ENCODE assay signal across 9 cellular contexts in genomic region chr12:55797068-55797467, GRCh38. TPM values are rescaled to one million over a fixed set of nuclear protein-coding genes. Genes with fewer than 3 reads are reported as not detected.
A peak's percentile ranks its signal among the peaks of the same experiment; 100 is the strongest.
DNase-seq lines count a peak whose midpoint lies in the region; ATAC-seq and TF ChIP-seq lines count a peak whose summit lies in the region.
"Had no signal": no experiment of that assay in that cellular context is flagged by ENCODE, and none has a peak within 500 bp of the region (broad histone marks: within the 10 kb centered on the region; RNA-seq: fewer than 3 reads in every experiment).

No MANE protein-coding gene starts in this region.

- H3K9me3 ChIP-seq in NT2/D1 (ENCODE audit: insufficient read depth, low read length) (no peaks in the 10 kb centered on the region), fibroblast of lung (ENCODE audit: control insufficient read depth, insufficient read depth, low read depth, low read length) (no peaks in the 10 kb centered on the region), parathyroid adenoma (ENCODE audit: control insufficient read depth, low read length) (no peaks in the 10 kb centered on the region)

- H3K36me3 ChIP-seq in NT2/D1 (ENCODE audit: insufficient read depth, insufficient read length, low read length) (peaks cover 89% of the 10 kb centered on the region), fibroblast of lung (ENCODE audit: control insufficient read depth, insufficient read depth, low read length) (peaks cover 10% of the 10 kb centered on the region), parathyroid adenoma (ENCODE audit: control insufficient read depth, insufficient read depth, low read length) (no peaks in the 10 kb centered on the region)

- H3K27me3 ChIP-seq in NT2/D1 (ENCODE audit: insufficient read depth, insufficient read length) = no peaks in the 10 kb centered on the region
- H3K27me3 ChIP-seq in fibroblast of lung (ENCODE audit: control insufficient read depth, insufficient read depth, low read length) = no peaks in the 10 kb centered on the region
- no peaks in the 10 kb centered on the region for H3K27me3 ChIP-seq in parathyroid adenoma (ENCODE audit: control insufficient read depth, insufficient read depth, low read length)

- H3K4me3 ChIP-seq in AG10803 (ENCODE audit: low read length) (no peak overlapping the region), NT2/D1 (ENCODE audit: insufficient read length, low read depth) (no peak overlapping the region), fibroblast of lung (replicated peaks in 1 of 4; ENCODE audit: control extremely low read depth in 1 of 4, insufficient read depth in 1 of 4, low read depth in 3 of 4, low read length in 4 of 4) (no peak overlapping the region), parathyroid adenoma (ENCODE audit: low read depth, low read length) (no peak overlapping the region)

- in situ Hi-C loops in GM13977 (cut with MboI; ENCODE audit: low pct_unique_long_range_greater_than_20kb, low sequenced_read_pairs, unreplicated experiment) = no loop called here

- ATAC-seq in HG03342 (IDR thresholded peaks at IDR 0.05; ENCODE audit: unreplicated experiment) = no peak

- H2AFZ ChIP-seq in fibroblast of lung (ENCODE audit: low read length) (no peak overlapping the region), parathyroid adenoma (no peak overlapping the region)

- H3K9ac ChIP-seq in NT2/D1 (ENCODE audit: insufficient read length, low read depth) (no peak overlapping the region), fibroblast of lung (ENCODE audit: insufficient read depth, low read length) (no peak overlapping the region), parathyroid adenoma (no peak overlapping the region)

- DNase-seq in AG10803 (ENCODE audit: low read depth) (peak; percentile 60), GM13977 (ENCODE audit: low spot score) (no peak), NT2/D1 (ENCODE audit: low read depth, low spot score) (peak; percentile 30), fibroblast of lung (ENCODE audit: low read depth in 2 of 2) (peak; percentile 39 to 71), RWPE1 (ENCODE audit: low spot score) (no peak)
- no peak for DNase-seq in NK-92 treated with Interleukin-12 subunit alpha and Interleukin-12 subunit beta, amount 100 ng/mL, for 24 hours (lab: John Stamatoyannopoulos, UW)

- TF ChIP-seq CTCF in AG10803 (conservative IDR thresholded peaks at IDR 0.05; ENCODE audit: low read length) (peak; percentile 60), GM13977 (IDR thresholded peaks at IDR 0.05; ENCODE audit: extremely low read depth, insufficient read depth, missing control alignments) (peak; percentile 35), fibroblast of lung (conservative IDR thresholded peaks at IDR 0.05 in 1 of 2, IDR thresholded peaks at IDR 0.05 in 1 of 2; ENCODE audit: low read depth in 1 of 2, low read length in 2 of 2) (peak; percentile 67 to 69), parathyroid adenoma (IDR thresholded peaks at IDR 0.05) (peak; percentile 43), RWPE1 (conservative IDR thresholded peaks at IDR 0.05; ENCODE audit: low read depth) (no peak)

- H3K4me2 ChIP-seq in fibroblast of lung (ENCODE audit: extremely low read depth, insufficient read depth, low read length) (no peak overlapping the region), parathyroid adenoma (ENCODE audit: low read length) (no peak overlapping the region)

- H3K79me2 ChIP-seq in fibroblast of lung (ENCODE audit: control insufficient read depth, insufficient read depth, low read length) = peaks cover 4% of the 10 kb centered on the region
- H3K79me2 ChIP-seq in parathyroid adenoma = peaks cover 19% of the 10 kb centered on the region

- H4K20me1 ChIP-seq in fibroblast of lung (ENCODE audit: control insufficient read depth, extremely low read depth, insufficient read depth, low read length) = no peaks in the 10 kb centered on the region

- CTCF ChIA-PET in RWPE1 (lab: Yijun Ruan, JAX) = no interaction called here

- H3K4me1 ChIP-seq in NT2/D1 (ENCODE audit: insufficient read depth, insufficient read length) = no peaks in the 10 kb centered on the region
- no peaks in the 10 kb centered on the region for H3K4me1 ChIP-seq in fibroblast of lung (ENCODE audit: control insufficient read depth, extremely low read depth, insufficient read depth, low read length)
- H3K4me1 ChIP-seq in parathyroid adenoma = no peaks in the 10 kb centered on the region

- POLR2A ChIA-PET in RWPE1 (lab: Yijun Ruan, JAX; ENCODE audit: low non-redundant PET) = no interaction called here

- H3K27ac ChIP-seq in fibroblast of lung (ENCODE audit: insufficient read depth, low read length) = no peak overlapping the region
- no peak overlapping the region for H3K27ac ChIP-seq in parathyroid adenoma
- H3K27ac ChIP-seq in RWPE1 = no peak overlapping the region
- H3K27ac ChIP-seq: epithelial cell of prostate had no signal

RNA-seq across cellular contexts. Expression of gene SARNP, which starts 20.5 kb away (rescaled TPM):
- 83.0 and 88.5 TPM in 2 replicates for total RNA-seq in fibroblast of lung
- 172 and 183 TPM in 2 replicates for polyA plus RNA-seq in fibroblast of lung
- 129 and 130 TPM in 2 replicates for polyA plus RNA-seq in fibroblast of lung (2012)
- polyA minus RNA-seq in fibroblast of lung (ENCODE audit: low replicate concordance) = 4.5 and 10.6 TPM in 2 replicates

RNA-seq across cellular contexts. Expression of gene ORMDL2, which starts 20.8 kb away (rescaled TPM):
- total RNA-seq in fibroblast of lung = 15.7 and 26.9 TPM in 2 replicates
- 54.5 and 60.6 TPM in 2 replicates for polyA plus RNA-seq in fibroblast of lung
- polyA plus RNA-seq in fibroblast of lung (2012) = 77.1 and 86.5 TPM in 2 replicates
- polyA minus RNA-seq in fibroblast of lung (ENCODE audit: low replicate concordance) = 126 and 177 TPM in 2 replicates

RNA-seq across cellular contexts. Expression of gene DNAJC14, which starts 32.3 kb away (rescaled TPM):
- 56.0 and 66.7 TPM in 2 replicates for total RNA-seq in fibroblast of lung
- polyA plus RNA-seq in fibroblast of lung = 11.5 and 12.2 TPM in 2 replicates
- polyA plus RNA-seq in fibroblast of lung (2012) = 23.9 and 25.1 TPM in 2 replicates
- 41.8 and 55.5 TPM in 2 replicates for polyA minus RNA-seq in fibroblast of lung (ENCODE audit: low replicate concordance)

RNA-seq across cellular contexts. Expression of gene MMP19, which starts 45.7 kb away (rescaled TPM):
- 3.3 and 7.1 TPM in 2 replicates for total RNA-seq in fibroblast of lung
- polyA plus RNA-seq in fibroblast of lung = 18.3 and 21.8 TPM in 2 replicates
- polyA plus RNA-seq in fibroblast of lung (2012) = 16.5 and 17.7 TPM in 2 replicates
- polyA minus RNA-seq in fibroblast of lung (ENCODE audit: low replicate concordance) = 10.8 and 18.7 TPM in 2 replicates

RNA-seq across cellular contexts. Expression of gene GDF11, which starts 54.1 kb away (rescaled TPM):
- total RNA-seq in fibroblast of lung = 3.1 and 4.3 TPM in 2 replicates
- polyA plus RNA-seq in fibroblast of lung = 9.4 and 11.1 TPM in 2 replicates
- 19.1 and 23.6 TPM in 2 replicates for polyA plus RNA-seq in fibroblast of lung (2012)
- 27.3 and 38.4 TPM in 2 replicates for polyA minus RNA-seq in fibroblast of lung (ENCODE audit: low replicate concordance)

Comparison
In these comparisons a context has a peak if more than half of its experiments do, and no peak if none do; other contexts are left out.
1. DNase-seq: peak in AG10803 (single experiment), NT2/D1 (single experiment) and fibroblast of lung (2 of 2); none in GM13977 (single experiment), RWPE1 (single experiment) and NK-92 treated with Interleukin-12 subunit alpha and Interleukin-12 subunit beta, amount 100 ng/mL, for 24 hours (single experiment).